In genomic region chr3:22016197-22016596, GRCh38 we compare ENCODE assay signal across 30 cellular contexts.
"Had no signal": no experiment of that assay in that cellular context is flagged by ENCODE, and none has a peak within 500 bp of the region (broad histone marks: within the 10 kb centered on the region; RNA-seq: fewer than 3 reads in every experiment).

No MANE protein-coding gene starts in this region.

- ATAC-seq: activated CD8-positive, alpha-beta T cell treated with anti-CD3 and anti-CD28 coated beads, Interleukin-2, amount 10 ng/mL, durations not matched to agents 7 days and 5 days; activated naive CD8-positive, alpha-beta T cell treated with anti-CD3 and anti-CD28 coated beads, Interleukin-2, amount 50 U/mL, for 24 hours; body of pancreas; T-helper 17 cell; WTC11 had no signal

- H3K36me3 ChIP-seq: ascending aorta had no signal

- H3K27me3 ChIP-seq: ascending aorta, body of pancreas had no signal

- DNase-seq: activated CD4-positive, alpha-beta T cell treated with anti-CD3 and anti-CD28 coated beads for 48 hours; activated CD4-positive, alpha-beta T cell treated with anti-CD3 and anti-CD28 coated beads, Interleukin-2, amount 50 U/mL, for 4 hours; activated CD4-positive, CD25-positive, alpha-beta regulatory T cell treated with anti-CD3 and anti-CD28 coated beads, Interleukin-2, amount 50 U/mL, for 72 hours; activated CD8-positive, alpha-beta memory T cell treated with anti-CD3 and anti-CD28 coated beads, Interleukin-2, amount 50 U/mL, for 48 hours; activated CD8-positive, alpha-beta T cell treated with anti-CD3 and anti-CD28 coated beads, Interleukin-2, amount 10 ng/mL, durations not matched to agents 7 days and 5 days; activated effector memory CD4-positive, alpha-beta T cell treated with Interleukin-2 at 50 U/mL for 16 hours; activated naive CD4-positive, alpha-beta T cell; activated naive CD8-positive, alpha-beta T cell treated with anti-CD3 and anti-CD28 coated beads, Interleukin-2, amount 50 U/mL, for 24 hours; activated T-cell treated with anti-CD3 and anti-CD28 coated beads, Interleukin-2, amount 50 U/mL, for 1 hour; amniotic stem cell; body of pancreas; central memory CD4-positive, alpha-beta T cell; KG1; MV-4-11; NCI-H1092 treated with DMSO at 0.1 percent for 48 hours; NCI-H1417 treated with DMSO at 0.1 percent for 48 hours; NCI-H1694; NCI-H2029 treated with DMSO at 0.1 percent for 48 hours; NCI-H2227 treated with DMSO at 0.1 percent for 48 hours; NCI-H446 treated with DMSO at 0.1 percent for 48 hours; NCI-H524 treated with DMSO at 0.1 percent for 48 hours; NCI-H774; PC-9; SIG-M5; T-helper 17 cell; T-helper 9 cell had no signal

- H3K27me3 Mint-ChIP-seq: activated naive CD4-positive, alpha-beta T cell treated with anti-CD3 and anti-CD28 coated beads, Interleukin-2, amount 50 U/mL, for 24 hours; activated naive CD8-positive, alpha-beta T cell treated with anti-CD3 and anti-CD28 coated beads, Interleukin-2, amount 50 U/mL, for 24 hours; T-helper 17 cell had no signal

- H3K27ac Mint-ChIP-seq: activated CD8-positive, alpha-beta T cell treated with anti-CD3 and anti-CD28 coated beads, Interleukin-2, amount 10 ng/mL, durations not matched to agents 7 days and 5 days; activated naive CD4-positive, alpha-beta T cell treated with anti-CD3 and anti-CD28 coated beads, Interleukin-2, amount 50 U/mL, for 24 hours; activated naive CD8-positive, alpha-beta T cell treated with anti-CD3 and anti-CD28 coated beads, Interleukin-2, amount 50 U/mL, for 24 hours; activated T-helper 1 cell treated with anti-CD3 and anti-CD28 coated beads, Interleukin-12 subunit alpha, Interleukin-12 subunit beta, Interleukin-2, Interleukin-4 antibody, amounts not matched to agents 30 ng/mL and 10 ng/mL and 1 ng/mL, durations not matched to agents 14 hours and 24 hours and 36 hours; T-helper 17 cell; WTC11 had no signal

- H3K4me1 ChIP-seq: ascending aorta, body of pancreas had no signal

- H3K4me1 Mint-ChIP-seq: activated naive CD4-positive, alpha-beta T cell treated with anti-CD3 and anti-CD28 coated beads, Interleukin-2, amount 50 U/mL, for 24 hours; activated naive CD8-positive, alpha-beta T cell treated with anti-CD3 and anti-CD28 coated beads, Interleukin-2, amount 50 U/mL, for 24 hours; T-helper 17 cell had no signal

- H3K9me3 Mint-ChIP-seq: activated naive CD4-positive, alpha-beta T cell treated with anti-CD3 and anti-CD28 coated beads, Interleukin-2, amount 50 U/mL, for 24 hours; activated naive CD8-positive, alpha-beta T cell treated with anti-CD3 and anti-CD28 coated beads, Interleukin-2, amount 50 U/mL, for 24 hours; WTC11 had no signal

- H3K4me2 ChIP-seq: PC-9 had no signal

- H3K9me3 ChIP-seq: ascending aorta, body of pancreas had no signal

- H3K4me3 ChIP-seq: ascending aorta, body of pancreas, PC-9 had no signal

- H3K4me3 Mint-ChIP-seq: activated CD8-positive, alpha-beta T cell treated with anti-CD3 and anti-CD28 coated beads, Interleukin-2, amount 10 ng/mL, durations not matched to agents 7 days and 5 days; activated naive CD4-positive, alpha-beta T cell treated with anti-CD3 and anti-CD28 coated beads, Interleukin-2, amount 50 U/mL, for 24 hours; activated naive CD8-positive, alpha-beta T cell treated with anti-CD3 and anti-CD28 coated beads, Interleukin-2, amount 50 U/mL, for 24 hours; activated T-helper 1 cell treated with anti-CD3 and anti-CD28 coated beads, Interleukin-12 subunit alpha, Interleukin-12 subunit beta, Interleukin-2, Interleukin-4 antibody, amounts not matched to agents 30 ng/mL and 10 ng/mL and 1 ng/mL, durations not matched to agents 14 hours and 24 hours and 36 hours; T-helper 17 cell; WTC11 had no signal

- H3K36me3 Mint-ChIP-seq: activated naive CD4-positive, alpha-beta T cell treated with anti-CD3 and anti-CD28 coated beads, Interleukin-2, amount 50 U/mL, for 24 hours; WTC11 had no signal

- H3K27ac ChIP-seq: ascending aorta, body of pancreas, PC-9 had no signal
